ENCODE assay signal across 8 cellular contexts in genomic region chr21:46229133-46229922, GRCh38. TPM values are rescaled to one million over a fixed set of nuclear protein-coding genes. Genes with fewer than 3 reads are reported as not detected.
A peak's percentile ranks its signal among the peaks of the same experiment; 100 is the strongest.
DNase-seq lines count a peak whose midpoint lies in the region; ATAC-seq and TF ChIP-seq lines count a peak whose summit lies in the region.

No MANE protein-coding gene starts in this region.

- DNase-seq in AG04450 (ENCODE audit: low read depth, low spot score) (no peak), GM13976 (ENCODE audit: low spot score) (peak; percentile 68), NCI-H526 treated with DMSO at 0.1 percent for 48 hours (lab: John Stamatoyannopoulos, UW) (peak; percentile 49), body of pancreas (peak in 2 of 4 donors; percentile 43 to 53), left kidney (ENCODE audit: low read depth, low spot score) (peak; percentile 83), suprapubic skin (ENCODE audit: low spot score in 2 of 2) (peak in 1 of 2 donors; percentile 85), T-helper 9 cell (no peak)

- TF ChIP-seq POLR2A in body of pancreas (IDR thresholded peaks at IDR 0.05) = no peak
- TF ChIP-seq POLR2A in suprapubic skin (IDR thresholded peaks at IDR 0.05) = no peak

- TF ChIP-seq CTCF in AG04450 (IDR thresholded peaks at IDR 0.05; ENCODE audit: low read depth, low read length) (peak; percentile 63), GM13976 (IDR thresholded peaks at IDR 0.05; ENCODE audit: borderline replicate concordance, control extremely low read depth, extremely low read depth, insufficient read depth, missing control alignments) (peak; percentile 48), body of pancreas (IDR thresholded peaks at IDR 0.05) (peak; percentile 55 to 75 (median 63)), suprapubic skin (IDR thresholded peaks at IDR 0.05) (peak in 1 of 2 donors; percentile 81)

- peaks cover 0 to 2% of the 10 kb centered on the region in 2 donors for H3K36me3 ChIP-seq in body of pancreas (replicated peaks in 1 of 2; ENCODE audit: insufficient read depth in 1 of 2, low read depth in 2 of 2)
- peaks cover 16% of the 10 kb centered on the region for H3K36me3 ChIP-seq in suprapubic skin

- H3K4me3 ChIP-seq in AG04450 (ENCODE audit: low read depth, low read length) (peak overlapping the region; percentile 71), body of pancreas (peak overlapping the region; percentile 33 to 79), suprapubic skin (peak overlapping the region; percentile 62)

- no peak for TF ChIP-seq EP300 in suprapubic skin (IDR thresholded peaks at IDR 0.05)

- no peaks in the 10 kb centered on the region; the same call in 1 of the 2 replicates for H3K9me3 ChIP-seq in AG04450 (ENCODE audit: control insufficient read depth, insufficient read depth, low read length)
- H3K9me3 ChIP-seq in body of pancreas = no peaks in the 10 kb centered on the region
- no peaks in the 10 kb centered on the region for H3K9me3 ChIP-seq in suprapubic skin

- ATAC-seq in HG02943 (IDR thresholded peaks at IDR 0.05; ENCODE audit: low read depth, unreplicated experiment) (peak; percentile 33), body of pancreas (peak; percentile 46)

- intact Hi-C loops in body of pancreas (cut with DNase I) = no loop called here

- POLR2A ChIA-PET in AG04450 (lab: Yijun Ruan, JAX) = no interaction called here

- 3 to 12% methylated on average over 19 to 59 of the region's 72 CpGs for WGBS in body of pancreas, 2 donors
- WGBS in suprapubic skin = 16% methylated on average over 16 of the region's 72 CpGs

- H3K27me3 ChIP-seq in AG04450 (ENCODE audit: control insufficient read depth, insufficient read depth, low read length) (no peaks in the 10 kb centered on the region), body of pancreas (no peaks in the 10 kb centered on the region), suprapubic skin (no peaks in the 10 kb centered on the region)

- H3K27ac ChIP-seq in AG04450 (ENCODE audit: low read depth, low read length) (no peak overlapping the region), body of pancreas (peak overlapping the region in 3 of 4 donors; percentile 14 to 57 (median 52)), suprapubic skin (peak overlapping the region; percentile 66)

- in situ Hi-C loops in GM13976 (cut with MboI; ENCODE audit: low sequenced_read_pairs, unreplicated experiment) = no loop called here

- peaks cover 42% of the 10 kb centered on the region for H3K4me1 ChIP-seq in body of pancreas
- H3K4me1 ChIP-seq in suprapubic skin = peaks cover 44% of the 10 kb centered on the region

- CTCF ChIA-PET in AG04450 (lab: Charles Lee) = interaction anchor here (0.6 to 1.5 kb wide), 3 partner anchors 76 to 131 kb away, joined by 3 read pairs; no protein-coding TSS in a partner anchor

RNA-seq across cellular contexts. Expression of gene LSS, which starts 0.8 kb away (rescaled TPM):
- polyA plus RNA-seq in AG04450 (2011; rRNA removed) = 49.0 and 62.8 TPM in 2 replicates
- polyA minus RNA-seq in AG04450 (2011; rRNA and poly(A)+ RNA removed) = 49.8 and 73.7 TPM in 2 replicates
- total RNA-seq in body of pancreas = 10 to 100 TPM; 38.9 to 68.9 TPM
- total RNA-seq in suprapubic skin = 100 to 1,000 TPM; 128 to 251 (median 164) TPM

RNA-seq across cellular contexts. Expression of gene SPATC1L, which starts 45.1 kb away (rescaled TPM):
- polyA plus RNA-seq in AG04450 (2011; rRNA removed) = 1.6 and 2.9 TPM in 2 replicates
- 1.8 and 2.3 TPM in 2 replicates for polyA minus RNA-seq in AG04450 (2011; rRNA and poly(A)+ RNA removed)
- total RNA-seq in body of pancreas (1 to 10 TPM; 4.4 to 9.6 TPM), suprapubic skin (10 to 100 TPM in 2 of 4 donors, 1 to 10 TPM in 2; 2.5 to 15.0 (median 6.9) TPM)

RNA-seq across cellular contexts. Expression of gene MCM3AP, which starts 56.1 kb away (rescaled TPM):
- polyA plus RNA-seq in AG04450 (2011; rRNA removed) = 41.5 and 43.7 TPM in 2 replicates
- polyA minus RNA-seq in AG04450 (2011; rRNA and poly(A)+ RNA removed) = 57.6 and 61.1 TPM in 2 replicates
- total RNA-seq in body of pancreas (100 to 1,000 TPM in 1 of 2 donors, 10 to 100 TPM in 1; 52.7 to 102 TPM), suprapubic skin (100 to 1,000 TPM in 1 of 4 donors, 10 to 100 TPM in 3; 77.9 to 134 (median 79.8) TPM)

RNA-seq across cellular contexts. Expression of gene YBEY, which starts 56.8 kb away (rescaled TPM):
- 29.0 and 31.2 TPM in 2 replicates for polyA plus RNA-seq in AG04450 (2011; rRNA removed)
- polyA minus RNA-seq in AG04450 (2011; rRNA and poly(A)+ RNA removed) = 5.3 and 7.1 TPM in 2 replicates
- total RNA-seq in body of pancreas = 10 to 100 TPM in 1 of 2 donors, 1 to 10 TPM in 1; 4.9 to 15.2 TPM
- 10 to 100 TPM; 13.3 to 23.8 (median 18.8) TPM for total RNA-seq in suprapubic skin

Comparison
In these comparisons a context has a peak if more than half of its experiments do, and no peak if none do; other contexts are left out.
1. DNase-seq: peak in GM13976 (single experiment), NCI-H526 treated with DMSO at 0.1 percent for 48 hours (single experiment) and left kidney (single experiment); none in AG04450 (single experiment) and T-helper 9 cell (single experiment).
2. Peak in every context shown above with its lines, with median percentiles within 50 percentile points of each other: H3K4me3 ChIP-seq.